In genomic region chr9:81814794-81815464, GRCh38 we compare ENCODE assay signal across 7 cellular contexts.
A peak's percentile ranks its signal among the peaks of the same experiment; 100 is the strongest.
DNase-seq lines count a peak whose midpoint lies in the region; ATAC-seq, FAIRE-seq and TF ChIP-seq lines count a peak whose summit lies in the region.

No MANE protein-coding gene starts in this region.

- peak overlapping the region in 2 of 4 donors; percentile 6 to 7 for H3K27ac ChIP-seq in pancreas
- no peak overlapping the region for H3K27ac ChIP-seq in trophoblast cell (ENCODE audit: low read depth, low read length)

- H3K4me1 ChIP-seq in pancreas: peaks cover 0 to 11% (median 8%) of the 10 kb centered on the region in 3 donors
- peaks cover 2 to 8% of the 10 kb centered on the region in 2 experiments for H3K4me1 ChIP-seq in trophoblast cell (ENCODE audit: control insufficient read depth in 1 of 2, insufficient read depth in 2 of 2, low read length in 2 of 2)

- DNase-seq in T-cell (no peak), pancreas (no peak), foreskin melanocyte (no peak), trophoblast cell (no peak)

- no peak overlapping the region for H2AFZ ChIP-seq in trophoblast cell (ENCODE audit: insufficient read depth, low read length, poor library complexity)

- no peak overlapping the region for H3K18ac ChIP-seq in trophoblast cell (ENCODE audit: low read length)

- CTCF ChIA-PET in T-cell (lab: Charles Lee): no interaction called here

- no peaks in the 10 kb centered on the region for H3K36me3 Mint-ChIP-seq in T-cell

- no peak overlapping the region for H4K8ac ChIP-seq in trophoblast cell (ENCODE audit: low read depth, low read length)

- H3K9me3 ChIP-seq in pancreas (no peaks in the 10 kb centered on the region), trophoblast cell (ENCODE audit: insufficient read depth, low read depth, low read length) (no peaks in the 10 kb centered on the region)

- H3K23ac ChIP-seq in trophoblast cell (ENCODE audit: low read length): no peak overlapping the region

- no peak overlapping the region for H3K14ac ChIP-seq in trophoblast cell (ENCODE audit: low read length)

- H2BK120ac ChIP-seq in trophoblast cell (ENCODE audit: insufficient read depth, low read length, poor library complexity): no peak overlapping the region

- POLR2A ChIA-PET in T-cell (lab: Charles Lee): no interaction called here

- H3K36me3 ChIP-seq in pancreas: no peaks in the 10 kb centered on the region
- no peaks in the 10 kb centered on the region for H3K36me3 ChIP-seq in trophoblast cell (ENCODE audit: control insufficient read depth in 1 of 2, insufficient read depth in 2 of 2, low read length in 2 of 2)

- peak; percentile 72 for ATAC-seq in GM19397 (IDR thresholded peaks at IDR 0.05; ENCODE audit: unreplicated experiment)
- ATAC-seq in HG03159 (IDR thresholded peaks at IDR 0.05; ENCODE audit: unreplicated experiment): peak; percentile 80
- ATAC-seq in T-cell (replicated peaks in 1 of 4): peak in 1 of 4 experiments; percentile 35
- ATAC-seq in pancreas: peak in 3 of 4 donors; percentile 71 to 81 (median 79)
- no peak for ATAC-seq in GM21717 (IDR thresholded peaks at IDR 0.05; ENCODE audit: unreplicated experiment)

- H3K27me3 ChIP-seq in pancreas: no peaks in the 10 kb centered on the region
- H3K27me3 ChIP-seq in trophoblast cell (ENCODE audit: insufficient read depth, low read length): no peaks in the 10 kb centered on the region

- WGBS in pancreas, 2 donors: 23 to 27% methylated on average over 3 of the region's 3 CpGs
- WGBS in trophoblast cell (ENCODE audit: extremely low coverage, insufficient coverage, insufficient read length): no CpG with 5 or more reads among the region's 3 CpGs

- TF ChIP-seq CTCF in pancreas (IDR thresholded peaks at IDR 0.05): no peak

- no peaks in the 10 kb centered on the region for H3K79me1 ChIP-seq in trophoblast cell (ENCODE audit: low read length)

- no peaks in the 10 kb centered on the region for H3K79me2 ChIP-seq in trophoblast cell (ENCODE audit: control insufficient read depth, insufficient read depth, low read length, poor library complexity)

- peak overlapping the region; percentile 23 to 44 for H3K27ac Mint-ChIP-seq in T-cell

- no peaks in the 10 kb centered on the region for H3K9me3 Mint-ChIP-seq in T-cell

- no peak overlapping the region for H3K4me2 ChIP-seq in trophoblast cell (ENCODE audit: low read length)

- no peak overlapping the region for H2BK12ac ChIP-seq in trophoblast cell (ENCODE audit: low read length)

- no peak overlapping the region for H3K4ac ChIP-seq in trophoblast cell (ENCODE audit: low read depth, low read length)

- intact Hi-C loops in pancreas (cut with DNase I): no loop called here

- FAIRE-seq in pancreas (lab: Jason Lieb, UNC): no peak

- no peak overlapping the region for H4K91ac ChIP-seq in trophoblast cell (ENCODE audit: low read depth, low read length)

- no peak overlapping the region for H3K4me3 ChIP-seq in pancreas
- H3K4me3 ChIP-seq in trophoblast cell (ENCODE audit: low read depth, low read length): no peak overlapping the region

- no peak overlapping the region for H2AK5ac ChIP-seq in trophoblast cell (ENCODE audit: low read length)

- H2BK5ac ChIP-seq in trophoblast cell (ENCODE audit: low read depth, low read length, poor library complexity): no peak overlapping the region

- no peaks in the 10 kb centered on the region for H3K27me3 Mint-ChIP-seq in T-cell

- H3K4me3 Mint-ChIP-seq in T-cell: peak overlapping the region in 1 of 3 donors; percentile 7

- peaks cover 19 to 26% (median 23%) of the 10 kb centered on the region in 3 donors for H3K4me1 Mint-ChIP-seq in T-cell

- no peak overlapping the region for H4K12ac ChIP-seq in trophoblast cell (ENCODE audit: low read depth, low read length)

- no peak overlapping the region for H3K9ac ChIP-seq in trophoblast cell (ENCODE audit: low read length)
